In genomic region chr22:42967933-42968332, GRCh38 we compare ENCODE assay signal across 11 cellular contexts. TPM values are rescaled to one million over a fixed set of nuclear protein-coding genes. Genes with fewer than 3 reads are reported as not detected.
A peak's percentile ranks its signal among the peaks of the same experiment; 100 is the strongest.
DNase-seq lines count a peak whose midpoint lies in the region; ATAC-seq and TF ChIP-seq lines count a peak whose summit lies in the region.
"Had no signal": no experiment of that assay in that cellular context is flagged by ENCODE, and none has a peak within 500 bp of the region (broad histone marks: within the 10 kb centered on the region; RNA-seq: fewer than 3 reads in every experiment).

No MANE protein-coding gene starts in this region.

- intact Hi-C loops in head of caudate nucleus (cut with DNase I) (no loop called here), thyroid gland (cut with DNase I) (no loop called here)

- H3K79me1 ChIP-seq in trophoblast cell (ENCODE audit: low read length) = peaks cover 7% of the 10 kb centered on the region

- no peak for TF ChIP-seq CTCF in NB4 (IDR thresholded peaks at IDR 0.05; ENCODE audit: low read depth, low read length)
- no peak for TF ChIP-seq CTCF in foreskin keratinocyte (conservative IDR thresholded peaks at IDR 0.05)
- no peak for TF ChIP-seq CTCF in thyroid gland (IDR thresholded peaks at IDR 0.05)

- no peak overlapping the region for H3K4me3 Mint-ChIP-seq in stimulated activated effector memory CD8-positive, alpha-beta T cell treated with anti-CD3 and anti-CD28 coated beads, Interleukin-12 subunit alpha, Interleukin-12 subunit beta, amount 100 ng/mL, for 72 hours

- H3K9ac ChIP-seq in trophoblast cell (ENCODE audit: low read length) = no peak overlapping the region

- H4K91ac ChIP-seq in trophoblast cell (ENCODE audit: low read depth, low read length) = no peak overlapping the region

- peaks cover 4 to 10% of the 10 kb centered on the region in 2 experiments for H3K36me3 ChIP-seq in trophoblast cell (ENCODE audit: control insufficient read depth in 1 of 2, insufficient read depth in 2 of 2, low read length in 2 of 2)
- H3K36me3 ChIP-seq in thyroid gland = no peaks in the 10 kb centered on the region

- H3K14ac ChIP-seq in trophoblast cell (ENCODE audit: low read length) = no peak overlapping the region

- H4K12ac ChIP-seq in trophoblast cell (ENCODE audit: low read depth, low read length) = no peak overlapping the region

- H3K4ac ChIP-seq in trophoblast cell (ENCODE audit: low read depth, low read length) = peak overlapping the region; percentile 9

- H3K27ac Mint-ChIP-seq in stimulated activated effector memory CD8-positive, alpha-beta T cell treated with anti-CD3 and anti-CD28 coated beads, Interleukin-12 subunit alpha, Interleukin-12 subunit beta, amount 100 ng/mL, for 72 hours = no peak overlapping the region

- no peaks in the 10 kb centered on the region for H3K9me3 ChIP-seq in trophoblast cell (ENCODE audit: insufficient read depth, low read depth, low read length)
- H3K9me3 ChIP-seq in thyroid gland = no peaks in the 10 kb centered on the region

- H2BK12ac ChIP-seq in trophoblast cell (ENCODE audit: low read length) = no peak overlapping the region

- H2AK5ac ChIP-seq in trophoblast cell (ENCODE audit: low read length) = no peak overlapping the region

- no peak overlapping the region for H2BK120ac ChIP-seq in trophoblast cell (ENCODE audit: insufficient read depth, low read length, poor library complexity)

- H4K8ac ChIP-seq in trophoblast cell (ENCODE audit: low read depth, low read length) = no peak overlapping the region

- H3K27ac ChIP-seq in trophoblast cell (ENCODE audit: low read depth, low read length) (no peak overlapping the region), foreskin keratinocyte (no peak overlapping the region), thyroid gland (peak overlapping the region in 1 of 3 donors; percentile 87)
- H3K27ac ChIP-seq: VCaP had no signal

- H3K79me2 ChIP-seq in trophoblast cell (ENCODE audit: control insufficient read depth, insufficient read depth, low read length, poor library complexity) = peaks cover 20% of the 10 kb centered on the region

- no peak overlapping the region for H3K4me2 ChIP-seq in trophoblast cell (ENCODE audit: low read length)

- ATAC-seq in foreskin keratinocyte = no peak
- ATAC-seq in stimulated activated effector memory CD8-positive, alpha-beta T cell treated with anti-CD3 and anti-CD28 coated beads, Interleukin-12 subunit alpha, Interleukin-12 subunit beta, amount 100 ng/mL, for 72 hours = no peak

- TF ChIP-seq POLR2A in NB4 (IDR thresholded peaks at IDR 0.05; ENCODE audit: extremely low read depth, insufficient read length) (no peak), thyroid gland (IDR thresholded peaks at IDR 0.05) (no peak)

- H3K4me3 ChIP-seq in NB4 (ENCODE audit: low read depth, low read length) = no peak overlapping the region
- no peak overlapping the region for H3K4me3 ChIP-seq in trophoblast cell (ENCODE audit: low read depth, low read length)
- no peak overlapping the region for H3K4me3 ChIP-seq in thyroid gland (replicated peaks in 1 of 3)

- WGBS in trophoblast cell (ENCODE audit: extremely low coverage, insufficient coverage, insufficient read length) = no CpG with 5 or more reads among the region's 8 CpGs
- WGBS in thyroid gland, 2 donors = 82 to 96% methylated on average over 8 of the region's 8 CpGs

- H3K4me1 ChIP-seq in trophoblast cell (ENCODE audit: control insufficient read depth in 1 of 2, insufficient read depth in 2 of 2, low read length in 2 of 2) (peaks cover 4 to 11% of the 10 kb centered on the region in 2 experiments), foreskin keratinocyte (no peaks in the 10 kb centered on the region), thyroid gland (peaks cover 15 to 30% of the 10 kb centered on the region in 2 donors)

- H3K23ac ChIP-seq in trophoblast cell (ENCODE audit: low read length) = no peak overlapping the region

- H3K27me3 ChIP-seq in trophoblast cell (ENCODE audit: insufficient read depth, low read length) (no peaks in the 10 kb centered on the region), foreskin keratinocyte (no peaks in the 10 kb centered on the region), thyroid gland (no peaks in the 10 kb centered on the region)

- H3K36me3 Mint-ChIP-seq in stimulated activated effector memory CD8-positive, alpha-beta T cell treated with anti-CD3 and anti-CD28 coated beads, Interleukin-12 subunit alpha, Interleukin-12 subunit beta, amount 100 ng/mL, for 72 hours = peaks cover 15% of the 10 kb centered on the region

- no peaks in the 10 kb centered on the region for H3K9me3 Mint-ChIP-seq in stimulated activated effector memory CD8-positive, alpha-beta T cell treated with anti-CD3 and anti-CD28 coated beads, Interleukin-12 subunit alpha, Interleukin-12 subunit beta, amount 100 ng/mL, for 72 hours

- no peak overlapping the region for H2AFZ ChIP-seq in trophoblast cell (ENCODE audit: insufficient read depth, low read length, poor library complexity)

- DNase-seq in EH (ENCODE audit: low read depth) (peak; percentile 35), NB4 (ENCODE audit: low read depth) (peak; percentile 77), head of caudate nucleus (peak in 26 of 42 donors; percentile 11 to 64 (median 43)), trophoblast cell (peak in 1 of 2 donors; percentile 46), NCI-H2029 treated with DMSO at 0.1 percent for 48 hours (lab: John Stamatoyannopoulos, UW) (no peak), foreskin keratinocyte (no peak), thyroid gland (no peak)
- DNase-seq in stimulated activated effector memory CD8-positive, alpha-beta T cell treated with anti-CD3 and anti-CD28 coated beads, Interleukin-12 subunit alpha, Interleukin-12 subunit beta, amount 100 ng/mL, for 72 hours (ENCODE audit: low spot score in 2 of 2) = no peak
- DNase-seq: activated gamma-delta T cell treated with Interleukin-2 at 50 U/mL for 16 hours, NCI-H774 had no signal

- H3K18ac ChIP-seq in trophoblast cell (ENCODE audit: low read length) = no peak overlapping the region

- H2BK5ac ChIP-seq in trophoblast cell (ENCODE audit: low read depth, low read length, poor library complexity) = no peak overlapping the region

- peaks cover 51% of the 10 kb centered on the region for H3K4me1 Mint-ChIP-seq in stimulated activated effector memory CD8-positive, alpha-beta T cell treated with anti-CD3 and anti-CD28 coated beads, Interleukin-12 subunit alpha, Interleukin-12 subunit beta, amount 100 ng/mL, for 72 hours

RNA-seq across cellular contexts. Expression of gene PACSIN2, which starts 47.0 kb away (rescaled TPM):
- 89.1 and 90.0 TPM in 2 replicates for polyA plus RNA-seq in trophoblast cell (2013)
- total RNA-seq in foreskin keratinocyte (38.5 and 41.4 TPM in 2 replicates), thyroid gland (10 to 100 TPM; 75.4 to 90.1 (median 87.9) TPM)
- 21.6 and 25.9 TPM in 2 replicates for polyA plus RNA-seq in foreskin keratinocyte

Comparison
In these comparisons a context has a peak if more than half of its experiments do, and no peak if none do; other contexts are left out.
1. DNase-seq: peak in EH (single experiment), NB4 (single experiment) and head of caudate nucleus (26 of 42); none in NCI-H2029 treated with DMSO at 0.1 percent for 48 hours (single experiment), foreskin keratinocyte (0 of 2), thyroid gland (0 of 2) and stimulated activated effector memory CD8-positive, alpha-beta T cell treated with anti-CD3 and anti-CD28 coated beads, Interleukin-12 subunit alpha, Interleukin-12 subunit beta, amount 100 ng/mL, for 72 hours (0 of 2).